ENCODE assay signal across 9 cellular contexts in the genomic region with DNA sequence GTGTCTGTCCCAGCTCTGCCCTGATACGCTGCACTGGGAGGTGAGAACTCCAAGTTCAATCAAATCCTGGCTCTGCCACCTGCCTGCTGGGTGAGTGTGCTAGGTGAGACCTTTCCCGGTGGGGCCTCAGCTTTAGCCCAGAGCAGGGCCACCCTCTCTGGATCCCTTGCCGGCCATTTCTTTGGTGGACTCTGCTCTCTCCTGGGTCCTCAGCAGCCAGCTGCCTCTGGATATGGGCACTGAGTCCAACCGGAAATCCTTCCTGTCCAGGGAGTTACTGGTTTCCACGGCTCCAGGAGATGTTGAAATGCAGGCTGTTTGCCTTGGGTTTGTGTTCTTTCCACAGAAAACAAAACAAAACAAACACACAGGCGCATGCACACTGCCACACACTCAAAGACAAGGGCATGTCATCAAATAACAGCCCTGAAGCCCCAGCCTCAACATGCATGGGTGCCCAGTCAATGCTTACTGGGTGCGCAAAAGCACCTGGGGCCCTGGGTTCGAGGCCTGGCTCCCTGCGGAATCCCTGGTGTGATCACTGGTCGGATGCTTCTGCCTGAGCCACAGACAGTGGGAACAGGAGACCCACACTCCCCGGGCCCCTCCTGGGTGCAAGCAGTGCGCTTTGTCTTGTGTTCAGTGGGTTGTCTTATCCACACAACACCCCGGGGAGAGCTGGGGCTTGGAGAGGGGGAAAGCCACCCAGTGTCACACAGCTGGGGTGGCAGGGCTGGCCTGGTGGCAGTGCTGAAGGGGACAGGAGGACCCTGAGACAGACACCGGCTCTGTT. TPM values are rescaled to one million over a fixed set of nuclear protein-coding genes. Genes with fewer than 3 reads are reported as not detected.
DNase-seq lines count a peak whose midpoint lies in the region; ATAC-seq and TF ChIP-seq lines count a peak whose summit lies in the region.
"Had no signal": no experiment of that assay in that cellular context is flagged by ENCODE, and none has a peak within 500 bp of the region (broad histone marks: within the 10 kb centered on the region; RNA-seq: fewer than 3 reads in every experiment).

No MANE protein-coding gene starts in this region.

- H3K4me3 ChIP-seq in ovary = no peak overlapping the region

- no peaks in the 10 kb centered on the region for H3K9me3 Mint-ChIP-seq in activated CD4-positive, alpha-beta T cell treated with anti-CD3 and anti-CD28 coated beads for 36 hours (ENCODE audit: low read depth)
- H3K9me3 Mint-ChIP-seq: IgD-negative memory B cell had no signal

- peak; percentile 76 for DNase-seq in AG20443 (ENCODE audit: low spot score)
- DNase-seq in NCI-H510A treated with DMSO at 0.1 percent for 48 hours (lab: John Stamatoyannopoulos, UW) = peak; percentile 52
- peak; percentile 75 for DNase-seq in fibroblast of peridontal ligament (ENCODE audit: extremely low read depth)
- DNase-seq in ovary = peak; percentile 47 to 75 (median 61)
- no peak for DNase-seq in cerebellar cortex (ENCODE audit: low spot score)
- no peak for DNase-seq in NCI-H1105 treated with DMSO at 0.1 percent for 48 hours (lab: John Stamatoyannopoulos, UW)
- no peak for DNase-seq in activated CD4-positive, alpha-beta T cell treated with anti-CD3 and anti-CD28 coated beads for 36 hours

- H3K27ac Mint-ChIP-seq in activated CD4-positive, alpha-beta T cell treated with anti-CD3 and anti-CD28 coated beads for 36 hours = no peak overlapping the region

- TF ChIP-seq CTCF in ovary (IDR thresholded peaks at IDR 0.05) = no peak

- H3K4me3 Mint-ChIP-seq in activated CD4-positive, alpha-beta T cell treated with anti-CD3 and anti-CD28 coated beads for 36 hours = no peak overlapping the region

- 41 to 52% (median 42%) methylated on average over 14 of the region's 14 CpGs for WGBS in ovary, 3 donors

- intact Hi-C loops in ovary (cut with DNase I) = loop anchor here in 2 of 4 donors (5.0 kb wide), 1 partner anchor 87 kb away; no protein-coding TSS in a partner anchor
- intact Hi-C loops in activated CD4-positive, alpha-beta T cell treated with anti-CD3 and anti-CD28 coated beads for 36 hours (cut with DNase I, micrococcal nuclease) = no loop called here

- TF ChIP-seq EP300 in ovary (IDR thresholded peaks at IDR 0.05) = no peak

- no peak for TF ChIP-seq POLR2A in ovary (IDR thresholded peaks at IDR 0.05)

- POLR2A ChIA-PET in activated CD4-positive, alpha-beta T cell treated with anti-CD3 and anti-CD28 coated beads for 36 hours (lab: Charles Lee) = no interaction called here

- H3K27ac ChIP-seq in ovary = peak overlapping the region in 1 of 2 donors; percentile 67

- H3K36me3 Mint-ChIP-seq in activated CD4-positive, alpha-beta T cell treated with anti-CD3 and anti-CD28 coated beads for 36 hours (ENCODE audit: low read depth) = no peaks in the 10 kb centered on the region

- H3K4me1 ChIP-seq in ovary (ENCODE audit: insufficient read depth) = peaks cover 30% of the 10 kb centered on the region

- no peaks in the 10 kb centered on the region for H3K4me1 Mint-ChIP-seq in activated CD4-positive, alpha-beta T cell treated with anti-CD3 and anti-CD28 coated beads for 36 hours
- H3K4me1 Mint-ChIP-seq: IgD-negative memory B cell had no signal

- no peak for ATAC-seq in HG03039 (IDR thresholded peaks at IDR 0.05; ENCODE audit: unreplicated experiment)
- no peak for ATAC-seq in activated CD4-positive, alpha-beta T cell treated with anti-CD3 and anti-CD28 coated beads for 36 hours

- no peaks in the 10 kb centered on the region for H3K36me3 ChIP-seq in ovary

- H3K27me3 ChIP-seq in ovary = no peaks in the 10 kb centered on the region

- no peaks in the 10 kb centered on the region for H3K27me3 Mint-ChIP-seq in activated CD4-positive, alpha-beta T cell treated with anti-CD3 and anti-CD28 coated beads for 36 hours
- H3K27me3 Mint-ChIP-seq: IgD-negative memory B cell had no signal

- H3K9me3 ChIP-seq in ovary = no peaks in the 10 kb centered on the region

- CTCF ChIA-PET in activated CD4-positive, alpha-beta T cell treated with anti-CD3 and anti-CD28 coated beads for 36 hours (lab: Charles Lee) = no interaction called here

RNA-seq across cellular contexts. Expression of a gene that starts 33.1 kb away (rescaled TPM):
- 10 to 100 TPM; 15.5 to 39.2 (median 32.3) TPM for total RNA-seq in ovary
- 10 to 100 TPM; 18.3 to 64.3 TPM for polyA plus RNA-seq in ovary
- 10 to 100 TPM; 92.3 to 96.1 TPM for total RNA-seq in activated CD4-positive, alpha-beta T cell treated with anti-CD3 and anti-CD28 coated beads for 36 hours

Comparison
In these comparisons a context has a peak if more than half of its experiments do, and no peak if none do; other contexts are left out.
1. DNase-seq: peak in AG20443 (single experiment), NCI-H510A treated with DMSO at 0.1 percent for 48 hours (single experiment), fibroblast of peridontal ligament (single experiment) and ovary (5 of 5); none in cerebellar cortex (single experiment), NCI-H1105 treated with DMSO at 0.1 percent for 48 hours (single experiment) and activated CD4-positive, alpha-beta T cell treated with anti-CD3 and anti-CD28 coated beads for 36 hours (single experiment).